ENCODE assay signal across 1 cellular context in the genomic region with DNA sequence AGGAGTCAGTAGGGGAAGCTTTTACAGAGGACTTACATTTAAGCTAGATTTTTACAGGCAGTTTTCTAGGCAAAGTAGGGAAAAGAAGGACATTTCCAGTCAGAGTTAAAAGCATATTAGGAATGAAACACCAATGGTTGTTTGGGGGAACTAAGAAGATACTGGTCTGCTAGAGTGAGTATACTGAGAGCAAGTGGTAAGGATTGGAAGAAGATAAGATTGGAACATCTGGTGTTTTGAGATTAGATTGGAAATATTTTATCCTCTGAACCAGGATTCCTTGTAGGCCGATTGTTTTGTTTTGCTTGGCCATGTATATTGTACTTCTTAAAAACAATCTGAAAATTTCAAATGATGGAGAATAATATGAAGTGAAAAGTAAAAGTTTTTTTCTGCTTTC.
TF ChIP-seq lines count a peak whose summit lies in the region.

No MANE protein-coding gene starts in this region.

TF ChIP-seq in endothelial cell of umbilical vein, 7 proteins besides CTCF, POLR2A, EP300 and RAD21:
- TF ChIP-seq EZH2 (IDR thresholded peaks at IDR 0.05; ENCODE audit: borderline replicate concordance, low read depth, low read length, severe bottlenecking) = no peak
- no peak for TF ChIP-seq MAX (IDR thresholded peaks at IDR 0.05; ENCODE audit: insufficient read depth, insufficient read length)
- no peak for TF ChIP-seq GATA2 (IDR thresholded peaks at IDR 0.05; ENCODE audit: insufficient read depth, insufficient read length, low read depth, low read length)
- no peak for TF ChIP-seq POLR2AphosphoS5 (IDR thresholded peaks at IDR 0.05; ENCODE audit: insufficient read depth, low read depth, low read length)
- TF ChIP-seq MYC (IDR thresholded peaks at IDR 0.05; ENCODE audit: low read depth, low read length) = no peak
- no peak for TF ChIP-seq JUN (IDR thresholded peaks at IDR 0.05; ENCODE audit: borderline replicate concordance, insufficient read depth, insufficient read length, low read depth)
- no peak for TF ChIP-seq FOS (IDR thresholded peaks at IDR 0.05; ENCODE audit: borderline replicate concordance, insufficient read depth, low read length)
